In the genomic region with DNA sequence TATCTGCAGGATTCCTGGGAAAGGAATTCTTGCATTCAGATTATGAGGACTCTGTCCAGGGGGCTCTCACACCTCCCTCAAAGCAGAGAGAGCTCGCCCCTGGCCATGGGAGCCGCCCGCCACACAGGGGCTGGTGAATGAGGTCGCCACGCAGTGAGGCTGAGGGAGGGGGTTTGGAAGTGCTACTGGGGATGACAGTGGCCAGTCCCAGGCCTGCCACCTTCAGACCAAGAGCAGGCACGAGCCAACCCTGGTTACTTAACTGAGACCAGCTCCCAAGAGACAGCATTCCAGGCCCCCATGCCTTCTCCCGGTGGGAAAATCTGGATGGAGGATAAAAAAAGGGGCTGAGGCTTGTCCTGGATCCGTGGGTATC, we compare ENCODE assay signal across 15 cellular contexts. TPM values are rescaled to one million over a fixed set of nuclear protein-coding genes. Genes with fewer than 3 reads are reported as not detected.
"Had no signal": no experiment of that assay in that cellular context is flagged by ENCODE, and none has a peak within 500 bp of the region (broad histone marks: within the 10 kb centered on the region; RNA-seq: fewer than 3 reads in every experiment).

No MANE protein-coding gene starts in this region.

- H3K27me3 ChIP-seq: esophagus muscularis mucosa, ovary had no signal

- H3K9me3 Mint-ChIP-seq: activated T-helper 2 cell treated with anti-CD3 and anti-CD28 coated beads, Interferon-gamma antibody, Interleukin-2, Interleukin-4, amounts not matched to agents 10 μg/mL and 5 μg/mL and 100 μg/mL, durations not matched to agents 14 hours and 24 hours and 36 hours; stimulated activated effector memory CD8-positive, alpha-beta T cell treated with anti-CD3 and anti-CD28 coated beads, Interleukin-12 subunit alpha, Interleukin-12 subunit beta, amount 100 ng/mL, for 72 hours had no signal

- H3K27ac Mint-ChIP-seq: activated naive CD4-positive, alpha-beta T cell treated with anti-CD3 and anti-CD28 coated beads, Interleukin-2, amount 10 ng/mL, durations not matched to agents 7 days and 5 days; activated T-helper 2 cell treated with anti-CD3 and anti-CD28 coated beads, Interferon-gamma antibody, Interleukin-2, Interleukin-4, amounts not matched to agents 10 μg/mL and 5 μg/mL and 100 μg/mL, durations not matched to agents 14 hours and 24 hours and 36 hours; stimulated activated effector memory CD8-positive, alpha-beta T cell treated with anti-CD3 and anti-CD28 coated beads, Interleukin-12 subunit alpha, Interleukin-12 subunit beta, amount 100 ng/mL, for 72 hours had no signal

- FAIRE-seq: astrocyte, bronchial epithelial cell had no signal

- H3K27ac ChIP-seq: esophagus muscularis mucosa, ovary had no signal

- H3K9me3 ChIP-seq: esophagus muscularis mucosa, ovary had no signal

- DNase-seq: activated CD4-positive, alpha-beta T cell treated with anti-CD3 and anti-CD28 coated beads, Interleukin-2, amount 50 U/mL, for 48 hours; activated naive CD4-positive, alpha-beta T cell treated with anti-CD3 and anti-CD28 coated beads, Interleukin-2, amount 10 ng/mL, durations not matched to agents 7 days and 5 days; hypothalamus; mesenchymal stem cell; ovary; stimulated activated CD4-positive, alpha-beta T cell treated with anti-CD3 and anti-CD28 coated beads, Interleukin-12 subunit alpha, Interleukin-12 subunit beta, amount 100 ng/mL, for 4 hours; stimulated activated CD4-positive, alpha-beta T cell treated with anti-CD3 and anti-CD28 coated beads, Interleukin-2, amount 100 ng/mL, for 24 hours; trophoblast cell had no signal

- H3K36me3 ChIP-seq: ovary had no signal

- H3K4me3 ChIP-seq: esophagus muscularis mucosa, ovary had no signal

- H3K4me3 Mint-ChIP-seq: activated naive CD4-positive, alpha-beta T cell treated with anti-CD3 and anti-CD28 coated beads, Interleukin-2, amount 10 ng/mL, durations not matched to agents 7 days and 5 days; stimulated activated effector memory CD8-positive, alpha-beta T cell treated with anti-CD3 and anti-CD28 coated beads, Interleukin-12 subunit alpha, Interleukin-12 subunit beta, amount 100 ng/mL, for 72 hours had no signal

- ATAC-seq: sciatic nerve; stimulated activated effector memory CD8-positive, alpha-beta T cell treated with anti-CD3 and anti-CD28 coated beads, Interleukin-12 subunit alpha, Interleukin-12 subunit beta, amount 100 ng/mL, for 72 hours had no signal

- H3K36me3 Mint-ChIP-seq: stimulated activated effector memory CD8-positive, alpha-beta T cell treated with anti-CD3 and anti-CD28 coated beads, Interleukin-12 subunit alpha, Interleukin-12 subunit beta, amount 100 ng/mL, for 72 hours had no signal

RNA-seq across cellular contexts. Expression of a gene that starts 43.4 kb away (rescaled TPM):
- polyA plus RNA-seq: neural cell had no signal
